In the genomic region with DNA sequence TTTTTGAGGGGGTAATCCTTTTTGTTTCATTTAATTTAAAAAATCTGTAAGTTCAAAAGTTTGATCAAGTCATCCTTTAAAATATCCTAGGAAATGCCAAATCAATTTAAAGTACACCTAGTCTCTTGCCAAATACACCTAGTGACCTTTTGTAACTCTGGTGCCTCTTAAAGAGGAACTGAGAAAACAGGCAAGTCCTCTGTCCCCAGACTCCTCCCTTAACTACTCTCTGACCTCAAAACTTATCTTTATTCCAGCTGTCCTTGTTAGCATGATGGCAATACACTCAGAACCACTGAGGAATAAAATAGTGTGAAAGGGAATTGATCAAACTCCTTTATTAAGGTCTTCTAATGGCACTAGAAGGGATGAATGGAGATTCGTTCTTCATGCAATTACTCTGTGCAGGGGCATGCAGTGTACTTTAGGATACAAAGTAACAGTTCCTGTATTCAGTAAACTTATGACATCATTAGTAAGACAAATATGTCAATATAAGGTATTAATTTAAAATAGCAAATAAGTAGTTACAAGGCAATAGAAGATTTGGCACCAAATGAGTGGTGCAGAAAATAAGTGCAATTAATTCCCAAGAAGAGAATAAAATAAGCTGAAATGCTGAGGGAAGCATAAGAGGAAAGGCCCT, we compare ENCODE assay signal across 10 cellular contexts. TPM values are rescaled to one million over a fixed set of nuclear protein-coding genes. Genes with fewer than 3 reads are reported as not detected.
DNase-seq lines count a peak whose midpoint lies in the region; ATAC-seq and TF ChIP-seq lines count a peak whose summit lies in the region.
"Had no signal": no experiment of that assay in that cellular context is flagged by ENCODE, and none has a peak within 500 bp of the region (broad histone marks: within the 10 kb centered on the region; RNA-seq: fewer than 3 reads in every experiment).

No MANE protein-coding gene starts in this region.

- ATAC-seq in GM19452 (IDR thresholded peaks at IDR 0.05; ENCODE audit: unreplicated experiment) (peak; percentile 88), HG03066 (IDR thresholded peaks at IDR 0.05; ENCODE audit: low read depth, unreplicated experiment) (peak; percentile 63)

- POLR2A ChIA-PET in CD8-positive, alpha-beta memory T cell (lab: Charles Lee) = interaction anchor here (0.5 kb wide), 1 partner anchor 61 kb away, joined by 3 read pairs; no protein-coding TSS in a partner anchor

- peaks cover 0 to 2% of the 10 kb centered on the region in 2 donors for H3K27me3 Mint-ChIP-seq in CD8-positive, alpha-beta memory T cell

- H3K4me3 ChIP-seq in BLaER1 (no peak overlapping the region), breast epithelium (no peak overlapping the region)
- H3K4me3 ChIP-seq in CD8-positive, alpha-beta memory T cell (ENCODE audit: low read length) = no peak overlapping the region

- H3K4me1 ChIP-seq in BLaER1 = peaks cover 71% of the 10 kb centered on the region
- peaks cover 12% of the 10 kb centered on the region for H3K4me1 ChIP-seq in CD8-positive, alpha-beta memory T cell (ENCODE audit: insufficient read depth, low read length)
- H3K4me1 ChIP-seq in breast epithelium = peaks cover 6 to 9% of the 10 kb centered on the region in 2 donors
- H3K4me1 ChIP-seq: parathyroid adenoma had no signal

- H3K27ac ChIP-seq in BLaER1 (no peak overlapping the region), breast epithelium (no peak overlapping the region)
- H3K27ac ChIP-seq in CD8-positive, alpha-beta memory T cell (ENCODE audit: low read depth, low read length) = no peak overlapping the region
- H3K27ac ChIP-seq: parathyroid adenoma had no signal

- no peak overlapping the region for H3K9ac ChIP-seq in BLaER1
- H3K9ac ChIP-seq: parathyroid adenoma had no signal

- peak overlapping the region in 1 of 7 donors; percentile 44 for H3K4me3 Mint-ChIP-seq in CD8-positive, alpha-beta memory T cell
- H3K4me3 Mint-ChIP-seq: activated naive CD8-positive, alpha-beta T cell treated with anti-CD3 and anti-CD28 coated beads for 36 hours had no signal

- H3K36me3 Mint-ChIP-seq in CD8-positive, alpha-beta memory T cell = peaks cover 0 to 5% (median 0%) of the 10 kb centered on the region in 3 donors
- H3K36me3 Mint-ChIP-seq: activated naive CD8-positive, alpha-beta T cell treated with anti-CD3 and anti-CD28 coated beads for 36 hours had no signal

- H4K20me1 ChIP-seq in BLaER1 = no peaks in the 10 kb centered on the region

- no peaks in the 10 kb centered on the region for H3K36me3 ChIP-seq in BLaER1
- H3K36me3 ChIP-seq in CD8-positive, alpha-beta memory T cell (ENCODE audit: insufficient read depth, low read length) = no peaks in the 10 kb centered on the region
- H3K36me3 ChIP-seq in breast epithelium = no peaks in the 10 kb centered on the region

- peak overlapping the region; percentile 96 for H3K4me2 ChIP-seq in BLaER1

- intact Hi-C loops in breast epithelium (cut with DNase I; ENCODE audit: low total_unique reads) = loop anchor here (10.0 kb wide), 1 partner anchor 1748 kb away; no protein-coding TSS in a partner anchor

- TF ChIP-seq POLR2A in breast epithelium (IDR thresholded peaks at IDR 0.05) = no peak

- H3K9me3 ChIP-seq in BLaER1 = no peaks in the 10 kb centered on the region
- no peaks in the 10 kb centered on the region for H3K9me3 ChIP-seq in CD8-positive, alpha-beta memory T cell (ENCODE audit: low read length)
- H3K9me3 ChIP-seq in breast epithelium = no peaks in the 10 kb centered on the region

- H3K27me3 ChIP-seq in BLaER1 (no peaks in the 10 kb centered on the region), breast epithelium (no peaks in the 10 kb centered on the region)
- H3K27me3 ChIP-seq in CD8-positive, alpha-beta memory T cell (ENCODE audit: insufficient read depth, low read length, poor library complexity, severe bottlenecking) = no peaks in the 10 kb centered on the region

- peak overlapping the region in 1 of 8 donors; percentile 61 for H3K27ac Mint-ChIP-seq in CD8-positive, alpha-beta memory T cell
- H3K27ac Mint-ChIP-seq: activated naive CD8-positive, alpha-beta T cell treated with anti-CD3 and anti-CD28 coated beads for 36 hours had no signal

- peaks cover 15 to 28% (median 26%) of the 10 kb centered on the region in 3 donors for H3K4me1 Mint-ChIP-seq in CD8-positive, alpha-beta memory T cell

- CTCF ChIA-PET in CD8-positive, alpha-beta memory T cell (lab: Charles Lee) = no interaction called here

- peak; percentile 31 for DNase-seq in SKM-1 (lab: John Stamatoyannopoulos, UW; ENCODE audit: unreplicated experiment)
- DNase-seq in cortex of kidney (lab: John Stamatoyannopoulos, UW) = no peak
- DNase-seq in CD8-positive, alpha-beta memory T cell = no peak
- no peak for DNase-seq in hippocampal formation (lab: John Stamatoyannopoulos, UW)
- DNase-seq in breast epithelium (ENCODE audit: low spot score in 2 of 2) = no peak
- DNase-seq: activated naive CD8-positive, alpha-beta T cell treated with anti-CD3 and anti-CD28 coated beads for 36 hours had no signal

- no peaks in the 10 kb centered on the region for H3K9me3 Mint-ChIP-seq in CD8-positive, alpha-beta memory T cell
- H3K9me3 Mint-ChIP-seq: activated naive CD8-positive, alpha-beta T cell treated with anti-CD3 and anti-CD28 coated beads for 36 hours had no signal

- no peak for TF ChIP-seq CTCF in breast epithelium (IDR thresholded peaks at IDR 0.05)

RNA-seq across cellular contexts. Expression of a gene that starts 3.3 kb away (rescaled TPM):
- 1 to 10 TPM; 3.7 to 7.0 TPM for total RNA-seq in CD8-positive, alpha-beta memory T cell
- 4.0 TPM for polyA plus RNA-seq in CD8-positive, alpha-beta memory T cell
- total RNA-seq in breast epithelium = 10 to 100 TPM in 1 of 3 donors, 1 to 10 TPM in 2; 8.2 to 18.2 (median 9.8) TPM
